In genomic region chr14:23725980-23726746, GRCh38 we compare ENCODE assay signal across 19 cellular contexts.
"Had no signal": no experiment of that assay in that cellular context is flagged by ENCODE, and none has a peak within 500 bp of the region (broad histone marks: within the 10 kb centered on the region; RNA-seq: fewer than 3 reads in every experiment).

No MANE protein-coding gene starts in this region.

- DNase-seq: activated CD4-positive, alpha-beta T cell treated with anti-CD3 and anti-CD28 coated beads, Interleukin-2, amount 50 U/mL, for 1 hour; activated CD4-positive, CD25-positive, alpha-beta regulatory T cell treated with anti-CD3 and anti-CD28 coated beads, Interleukin-2, amount 50 U/mL, for 72 hours; activated CD8-positive, alpha-beta memory T cell treated with anti-CD3 and anti-CD28 coated beads, Interleukin-2, amount 50 U/mL, for 4 hours; activated effector memory CD4-positive, alpha-beta T cell treated with Interleukin-2 at 50 U/mL for 16 hours; activated naive CD4-positive, alpha-beta T cell treated with anti-CD3 and anti-CD28 coated beads, Interleukin-2, amount 10 ng/mL, durations not matched to agents 7 days and 5 days; activated naive CD8-positive, alpha-beta T cell treated with anti-CD3 and anti-CD28 coated beads, Interleukin-2, amount 50 U/mL, for 24 hours; activated T-cell treated with anti-CD3 and anti-CD28 coated beads, Interleukin-2, amount 50 U/mL, for 48 hours; anterior cingulate cortex; colonic mucosa; erythroblast; left ventricle myocardium inferior; occipital lobe; transverse colon had no signal

- H3K27me3 ChIP-seq: colonic mucosa, right atrium auricular region, transverse colon had no signal

- H3K4me3 ChIP-seq: colonic mucosa, left ventricle myocardium inferior, prostate gland, right atrium auricular region, skin epidermis, transverse colon had no signal

- H3K4me1 ChIP-seq: colonic mucosa, left ventricle myocardium inferior, prostate gland, right atrium auricular region, transverse colon had no signal

- H3K27ac ChIP-seq: colonic mucosa, left ventricle myocardium inferior, prostate gland, right atrium auricular region, skin epidermis, transverse colon, VCaP had no signal

- H3K36me3 ChIP-seq: colonic mucosa, left ventricle myocardium inferior, prostate gland, right atrium auricular region, transverse colon had no signal

- FAIRE-seq: frontal cortex, keratinocyte had no signal

- H3K9me3 ChIP-seq: colonic mucosa, left ventricle myocardium inferior, prostate gland, right atrium auricular region, transverse colon had no signal
